ENCODE assay signal across 37 cellular contexts in the genomic region with DNA sequence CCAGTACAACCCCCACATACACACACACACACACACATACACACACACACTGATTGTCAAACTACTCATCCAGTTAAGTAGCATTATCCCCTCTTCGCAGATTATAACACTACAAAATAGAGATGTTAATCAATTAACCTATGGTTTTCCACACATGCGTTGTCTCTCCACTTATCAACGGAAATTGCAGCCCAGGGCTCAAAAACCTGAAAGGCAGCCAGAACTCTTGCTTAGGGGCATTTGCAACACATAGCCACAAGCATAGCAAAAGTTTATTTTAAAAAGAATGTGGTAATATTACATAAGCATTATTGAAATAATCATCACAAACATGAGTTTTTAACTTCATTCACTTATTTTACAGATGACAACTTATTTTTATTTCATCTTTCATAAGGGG.
"Had no signal": no experiment of that assay in that cellular context is flagged by ENCODE, and none has a peak within 500 bp of the region (broad histone marks: within the 10 kb centered on the region; RNA-seq: fewer than 3 reads in every experiment).

No MANE protein-coding gene starts in this region.

- FAIRE-seq: K562 had no signal

- H3K27ac ChIP-seq: ascending aorta, Peyer's patch, SJSA1, VCaP had no signal

- H3K9me3 ChIP-seq: ascending aorta, Peyer's patch, SJSA1 had no signal

- H3K4me1 Mint-ChIP-seq: activated CD4-positive, alpha-beta memory T cell treated with anti-CD3 and anti-CD28 coated beads, Interleukin-2, amount 10 ng/mL, durations not matched to agents 7 days and 5 days; activated CD8-positive, alpha-beta memory T cell treated with anti-CD3 and anti-CD28 coated beads, Interleukin-2, amount 10 ng/mL, durations not matched to agents 7 days and 5 days; activated naive CD8-positive, alpha-beta T cell treated with anti-CD3 and anti-CD28 coated beads for 36 hours; activated T-helper 17 cell treated with anti-CD3 and anti-CD28 coated beads, Interleukin-2, amount 50 U/mL, for 72 hours; T-cell had no signal

- DNase-seq: activated CD4-positive, alpha-beta memory T cell treated with anti-CD3 and anti-CD28 coated beads, Interleukin-2, amount 10 ng/mL, durations not matched to agents 7 days and 5 days; activated CD4-positive, alpha-beta T cell treated with anti-CD3 and anti-CD28 coated beads for 1 hour; activated CD4-positive, alpha-beta T cell treated with anti-CD3 and anti-CD28 coated beads for 48 hours; activated CD4-positive, CD25-positive, alpha-beta regulatory T cell; activated CD8-positive, alpha-beta memory T cell treated with anti-CD3 and anti-CD28 coated beads for 24 hours; activated CD8-positive, alpha-beta memory T cell treated with anti-CD3 and anti-CD28 coated beads, Interleukin-2, amount 10 ng/mL, durations not matched to agents 7 days and 5 days; activated CD8-positive, alpha-beta memory T cell treated with anti-CD3 and anti-CD28 coated beads, Interleukin-2, amount 50 U/mL, for 48 hours; activated effector memory CD4-positive, alpha-beta T cell treated with anti-CD3 and anti-CD28 coated beads, Interleukin-2, amount 50 U/mL, for 16 hours; activated naive CD4-positive, alpha-beta T cell; activated naive CD4-positive, alpha-beta T cell treated with anti-CD3 and anti-CD28 coated beads, Interleukin-2, amount 50 U/mL, for 16 hours; activated naive CD8-positive, alpha-beta T cell treated with anti-CD3 and anti-CD28 coated beads for 36 hours; activated T-cell treated with anti-CD3 and anti-CD28 coated beads, Interleukin-2, amount 50 U/mL, for 48 hours; amygdala; NCI-H1048; NCI-H1105 treated with DMSO at 0.1 percent for 48 hours; NCI-H1436; NCI-H1694; NCI-H1930; NCI-H2081 treated with DMSO at 0.1 percent for 48 hours; NCI-H345; NCI-H510A; NCI-H526; NCI-H748 treated with DMSO at 0.1 percent for 48 hours; NK-92 treated with Interleukin-12 subunit alpha and Interleukin-12 subunit beta, amount 100 ng/mL, for 24 hours; PC-3; Peyer's patch; RPMI8226; SHP77 treated with DMSO at 0.1 percent for 48 hours; T-cell; T-helper 2 cell; T-helper 9 cell had no signal

- H3K36me3 ChIP-seq: ascending aorta, Peyer's patch, SJSA1 had no signal

- H3K27ac Mint-ChIP-seq: activated CD4-positive, alpha-beta memory T cell treated with anti-CD3 and anti-CD28 coated beads, Interleukin-2, amount 10 ng/mL, durations not matched to agents 7 days and 5 days; activated CD8-positive, alpha-beta memory T cell treated with anti-CD3 and anti-CD28 coated beads, Interleukin-2, amount 10 ng/mL, durations not matched to agents 7 days and 5 days; activated naive CD8-positive, alpha-beta T cell treated with anti-CD3 and anti-CD28 coated beads for 36 hours; activated T-helper 17 cell treated with anti-CD3 and anti-CD28 coated beads, Interleukin-2, amount 50 U/mL, for 72 hours; T-cell had no signal

- H3K4me3 Mint-ChIP-seq: activated CD4-positive, alpha-beta memory T cell treated with anti-CD3 and anti-CD28 coated beads, Interleukin-2, amount 10 ng/mL, durations not matched to agents 7 days and 5 days; activated CD8-positive, alpha-beta memory T cell treated with anti-CD3 and anti-CD28 coated beads, Interleukin-2, amount 10 ng/mL, durations not matched to agents 7 days and 5 days; activated naive CD8-positive, alpha-beta T cell treated with anti-CD3 and anti-CD28 coated beads for 36 hours; activated T-helper 17 cell treated with anti-CD3 and anti-CD28 coated beads, Interleukin-2, amount 50 U/mL, for 72 hours; T-cell had no signal

- ATAC-seq: activated CD8-positive, alpha-beta memory T cell treated with anti-CD3 and anti-CD28 coated beads, Interleukin-2, amount 10 ng/mL, durations not matched to agents 7 days and 5 days; activated T-helper 17 cell treated with anti-CD3 and anti-CD28 coated beads, Interleukin-2, amount 50 U/mL, for 72 hours; K562; PC-3; SK-N-SH treated with all-trans-retinoic acid at 6 μM for 48 hours; T-cell had no signal

- H3K4me1 ChIP-seq: ascending aorta, Peyer's patch, SJSA1 had no signal

- H3K36me3 Mint-ChIP-seq: activated CD8-positive, alpha-beta memory T cell treated with anti-CD3 and anti-CD28 coated beads, Interleukin-2, amount 10 ng/mL, durations not matched to agents 7 days and 5 days; activated naive CD8-positive, alpha-beta T cell treated with anti-CD3 and anti-CD28 coated beads for 36 hours; T-cell had no signal

- H3K27me3 Mint-ChIP-seq: activated CD4-positive, alpha-beta memory T cell treated with anti-CD3 and anti-CD28 coated beads, Interleukin-2, amount 10 ng/mL, durations not matched to agents 7 days and 5 days; activated CD8-positive, alpha-beta memory T cell treated with anti-CD3 and anti-CD28 coated beads, Interleukin-2, amount 10 ng/mL, durations not matched to agents 7 days and 5 days; activated naive CD8-positive, alpha-beta T cell treated with anti-CD3 and anti-CD28 coated beads for 36 hours had no signal

- H3K4me3 ChIP-seq: ascending aorta, K562, Peyer's patch, SJSA1 had no signal

- H3K27me3 ChIP-seq: ascending aorta, Peyer's patch, SJSA1 had no signal
